In genomic region chr11:47511927-47512326, GRCh38 we compare ENCODE assay signal across 13 cellular contexts. TPM values are rescaled to one million over a fixed set of nuclear protein-coding genes. Genes with fewer than 3 reads are reported as not detected.
DNase-seq lines count a peak whose midpoint lies in the region; ATAC-seq and TF ChIP-seq lines count a peak whose summit lies in the region.
"Had no signal": no experiment of that assay in that cellular context is flagged by ENCODE, and none has a peak within 500 bp of the region (broad histone marks: within the 10 kb centered on the region; RNA-seq: fewer than 3 reads in every experiment).

No MANE protein-coding gene starts in this region.

- CTCF ChIA-PET in activated B cell treated with CpG ODN at 0.5 μM for 24 hours (lab: Charles Lee) = interaction anchor here (0.8 kb wide), 1 partner anchor 41 kb away, joined by 3 read pairs; the partner anchor contains the start of gene CELF1

- no peak for ATAC-seq in activated B cell treated with CpG ODN at 0.5 μM for 24 hours (ENCODE audit: low read depth)
- ATAC-seq in left lung = no peak
- no peak for ATAC-seq in GM18909 (IDR thresholded peaks at IDR 0.05; ENCODE audit: poor library complexity, unreplicated experiment)
- ATAC-seq: mucosa of descending colon had no signal

- H3K4me2 ChIP-seq in smooth muscle cell = peak overlapping the region; percentile 6

- intact Hi-C loops in activated CD4-positive, alpha-beta T cell treated with anti-CD3 and anti-CD28 coated beads, Interleukin-2, amount 10 ng/mL, durations not matched to agents 24 days and 14 days (cut with micrococcal nuclease) = no loop called here
- intact Hi-C loops in activated B cell treated with CpG ODN at 0.5 μM for 24 hours (cut with micrococcal nuclease) = loop anchor here (2.0 kb wide), 1 partner anchor 13 kb away; no protein-coding TSS in a partner anchor
- intact Hi-C loops in left lung (cut with DNase I) = no loop called here
- intact Hi-C loops in stomach (cut with DNase I; ENCODE audit: low total_unique reads) = no loop called here

- peaks cover 69% of the 10 kb centered on the region for H3K4me1 Mint-ChIP-seq in activated CD4-positive, alpha-beta T cell treated with anti-CD3 and anti-CD28 coated beads, Interleukin-2, amount 10 ng/mL, durations not matched to agents 24 days and 14 days
- peaks cover 90% of the 10 kb centered on the region for H3K4me1 Mint-ChIP-seq in activated B cell treated with CpG ODN at 0.5 μM for 24 hours

- H3K27me3 ChIP-seq in left lung (no peaks in the 10 kb centered on the region), smooth muscle cell (ENCODE audit: low read depth) (no peaks in the 10 kb centered on the region), stomach (no peaks in the 10 kb centered on the region)
- H3K27me3 ChIP-seq: SJCRH30 had no signal

- no peak for DNase-seq in activated CD4-positive, alpha-beta T cell treated with anti-CD3 and anti-CD28 coated beads, Interleukin-2, amount 10 ng/mL, durations not matched to agents 24 days and 14 days
- no peak for DNase-seq in activated CD4-positive, alpha-beta T cell treated with anti-CD3 and anti-CD28 coated beads, Interleukin-2, amount 50 U/mL, for 4 hours
- DNase-seq in activated B cell treated with CpG ODN at 0.5 μM for 24 hours = no peak
- DNase-seq in left lung = no peak
- no peak for DNase-seq in smooth muscle cell (lab: John Stamatoyannopoulos, UW; ENCODE audit: unreplicated experiment)
- DNase-seq in activated gamma-delta T cell treated with Interleukin-2 at 50 U/mL for 16 hours = no peak
- DNase-seq in stomach = no peak
- DNase-seq: activated naive CD4-positive, alpha-beta T cell treated with anti-CD3 and anti-CD28 coated beads, Interleukin-2, amount 10 ng/mL, durations not matched to agents 7 days and 5 days; COR-L47; mucosa of descending colon; NCI-H2171 treated with DMSO at 0.1 percent for 48 hours; SJCRH30 had no signal

- H3K9me3 Mint-ChIP-seq in activated CD4-positive, alpha-beta T cell treated with anti-CD3 and anti-CD28 coated beads, Interleukin-2, amount 10 ng/mL, durations not matched to agents 24 days and 14 days = no peaks in the 10 kb centered on the region
- no peaks in the 10 kb centered on the region for H3K9me3 Mint-ChIP-seq in activated B cell treated with CpG ODN at 0.5 μM for 24 hours
- H3K9me3 Mint-ChIP-seq: activated naive CD4-positive, alpha-beta T cell treated with anti-CD3 and anti-CD28 coated beads, Interleukin-2, amount 10 ng/mL, durations not matched to agents 7 days and 5 days had no signal

- peaks cover 16% of the 10 kb centered on the region for H3K36me3 Mint-ChIP-seq in activated CD4-positive, alpha-beta T cell treated with anti-CD3 and anti-CD28 coated beads, Interleukin-2, amount 10 ng/mL, durations not matched to agents 24 days and 14 days (ENCODE audit: low read depth)
- peaks cover 13% of the 10 kb centered on the region for H3K36me3 Mint-ChIP-seq in activated B cell treated with CpG ODN at 0.5 μM for 24 hours (ENCODE audit: low read depth)

- 86% methylated on average over 6 of the region's 6 CpGs for WGBS in smooth muscle cell (ENCODE audit: low lambda C conversion rate)
- WGBS in stomach, 5 donors = 77 to 87% (median 85%) methylated on average over 6 of the region's 6 CpGs

- peaks cover 91% of the 10 kb centered on the region for H3K79me2 ChIP-seq in smooth muscle cell (ENCODE audit: low read depth)

- no peak for TF ChIP-seq CTCF in activated B cell treated with CpG ODN at 0.5 μM for 24 hours (IDR thresholded peaks at IDR 0.05)
- TF ChIP-seq CTCF in left lung (IDR thresholded peaks at IDR 0.05) = no peak
- no peak for TF ChIP-seq CTCF in smooth muscle cell (IDR thresholded peaks at IDR 0.05; ENCODE audit: borderline replicate concordance, insufficient read depth, poor library complexity, severe bottlenecking)
- TF ChIP-seq CTCF in stomach (IDR thresholded peaks at IDR 0.05) = no peak

- TF ChIP-seq POLR2A in stomach (IDR thresholded peaks at IDR 0.05) = no peak

- H3K27me3 Mint-ChIP-seq in activated CD4-positive, alpha-beta T cell treated with anti-CD3 and anti-CD28 coated beads, Interleukin-2, amount 10 ng/mL, durations not matched to agents 24 days and 14 days = no peaks in the 10 kb centered on the region
- no peaks in the 10 kb centered on the region for H3K27me3 Mint-ChIP-seq in activated B cell treated with CpG ODN at 0.5 μM for 24 hours
- H3K27me3 Mint-ChIP-seq: activated naive CD4-positive, alpha-beta T cell treated with anti-CD3 and anti-CD28 coated beads, Interleukin-2, amount 10 ng/mL, durations not matched to agents 7 days and 5 days had no signal

- no peak overlapping the region for H2AFZ ChIP-seq in smooth muscle cell (ENCODE audit: low read depth)

- H3K27ac Mint-ChIP-seq in activated CD4-positive, alpha-beta T cell treated with anti-CD3 and anti-CD28 coated beads, Interleukin-2, amount 10 ng/mL, durations not matched to agents 24 days and 14 days = peak overlapping the region; percentile 26
- H3K27ac Mint-ChIP-seq in activated B cell treated with CpG ODN at 0.5 μM for 24 hours = peak overlapping the region; percentile 81

- peaks cover 37 to 100% of the 10 kb centered on the region in 2 donors for H3K4me1 ChIP-seq in left lung
- peaks cover 56% of the 10 kb centered on the region for H3K4me1 ChIP-seq in smooth muscle cell (ENCODE audit: low read depth)
- peaks cover 63 to 100% (median 86%) of the 10 kb centered on the region in 4 donors for H3K4me1 ChIP-seq in stomach

- POLR2A ChIA-PET in activated B cell treated with CpG ODN at 0.5 μM for 24 hours (lab: Charles Lee) = interaction anchor here (0.8 to 1.9 kb wide), 2 partner anchors 11 to 67 kb away, joined by 3 to 6 read pairs; partner anchors contain the start of genes KBTBD4 and NDUFS3

- H3K9ac ChIP-seq in smooth muscle cell (ENCODE audit: low read depth) = peak overlapping the region; percentile 41

- H3K36me3 ChIP-seq in left lung (no peaks in the 10 kb centered on the region), smooth muscle cell (ENCODE audit: low read depth) (no peaks in the 10 kb centered on the region), stomach (no peaks in the 10 kb centered on the region)

- no peak for TF ChIP-seq EP300 in stomach (IDR thresholded peaks at IDR 0.05)

- no peak overlapping the region for H3K4me3 Mint-ChIP-seq in activated CD4-positive, alpha-beta T cell treated with anti-CD3 and anti-CD28 coated beads, Interleukin-2, amount 10 ng/mL, durations not matched to agents 24 days and 14 days
- H3K4me3 Mint-ChIP-seq in activated B cell treated with CpG ODN at 0.5 μM for 24 hours = no peak overlapping the region
- H3K4me3 Mint-ChIP-seq: activated naive CD4-positive, alpha-beta T cell treated with anti-CD3 and anti-CD28 coated beads, Interleukin-2, amount 10 ng/mL, durations not matched to agents 7 days and 5 days had no signal

- H3K27ac ChIP-seq in left lung (peak overlapping the region; percentile 40 to 51), smooth muscle cell (ENCODE audit: low read depth) (peak overlapping the region; percentile 92), stomach (peak overlapping the region in 2 of 5 donors; percentile 9 to 23)
- H3K27ac ChIP-seq: SJCRH30 had no signal

- H3F3A ChIP-seq in smooth muscle cell (ENCODE audit: low read depth) = peaks cover 32% of the 10 kb centered on the region

- H3K4me3 ChIP-seq in left lung (no peak overlapping the region), smooth muscle cell (no peak overlapping the region), stomach (no peak overlapping the region)
- H3K4me3 ChIP-seq: mucosa of descending colon, SJCRH30 had no signal

- H4K20me1 ChIP-seq in smooth muscle cell (ENCODE audit: low read depth) = peaks cover 66% of the 10 kb centered on the region

- H3K9me3 ChIP-seq in left lung (no peaks in the 10 kb centered on the region), smooth muscle cell (replicated peaks; ENCODE audit: low read depth) (no peaks in the 10 kb centered on the region), stomach (no peaks in the 10 kb centered on the region)
- H3K9me3 ChIP-seq: mucosa of descending colon, SJCRH30 had no signal

RNA-seq across cellular contexts. Expression of gene CELF1, which starts 41.0 kb away (rescaled TPM):
- total RNA-seq in activated CD4-positive, alpha-beta T cell treated with anti-CD3 and anti-CD28 coated beads, Interleukin-2, amount 10 ng/mL, durations not matched to agents 24 days and 14 days = 154 and 159 TPM in 2 replicates
- 129 and 136 TPM in 2 replicates for total RNA-seq in activated B cell treated with CpG ODN at 0.5 μM for 24 hours
- total RNA-seq in left lung = 100 to 1,000 TPM in 1 of 2 donors, 10 to 100 TPM in 1; 76.8 to 107 TPM
- total RNA-seq in smooth muscle cell = 64.8 and 78.2 TPM in 2 replicates
- 42.5 and 49.4 TPM in 2 replicates for polyA plus RNA-seq in smooth muscle cell
- 100 to 1,000 TPM in 2 of 5 donors, 10 to 100 TPM in 3; 39.7 to 206 (median 95.2) TPM for total RNA-seq in stomach
- polyA plus RNA-seq in stomach = 10 to 100 TPM; 12.7 to 18.5 (median 17.7) TPM

RNA-seq across cellular contexts. Expression of gene PTPMT1, which starts 53.5 kb away (rescaled TPM):
- 53.9 and 54.9 TPM in 2 replicates for total RNA-seq in activated CD4-positive, alpha-beta T cell treated with anti-CD3 and anti-CD28 coated beads, Interleukin-2, amount 10 ng/mL, durations not matched to agents 24 days and 14 days
- total RNA-seq in activated B cell treated with CpG ODN at 0.5 μM for 24 hours = 27.1 and 32.8 TPM in 2 replicates
- 10 to 100 TPM; 61.4 to 75.2 TPM for total RNA-seq in left lung
- 136 and 152 TPM in 2 replicates for total RNA-seq in smooth muscle cell
- polyA plus RNA-seq in smooth muscle cell = 75.5 and 103 TPM in 2 replicates
- 100 to 1,000 TPM in 2 of 5 donors, 10 to 100 TPM in 3; 39.5 to 126 (median 80.6) TPM for total RNA-seq in stomach
- polyA plus RNA-seq in stomach = 10 to 100 TPM; 36.4 to 62.1 (median 55.2) TPM
